ENCODE assay signal across 34 cellular contexts in the genomic region with DNA sequence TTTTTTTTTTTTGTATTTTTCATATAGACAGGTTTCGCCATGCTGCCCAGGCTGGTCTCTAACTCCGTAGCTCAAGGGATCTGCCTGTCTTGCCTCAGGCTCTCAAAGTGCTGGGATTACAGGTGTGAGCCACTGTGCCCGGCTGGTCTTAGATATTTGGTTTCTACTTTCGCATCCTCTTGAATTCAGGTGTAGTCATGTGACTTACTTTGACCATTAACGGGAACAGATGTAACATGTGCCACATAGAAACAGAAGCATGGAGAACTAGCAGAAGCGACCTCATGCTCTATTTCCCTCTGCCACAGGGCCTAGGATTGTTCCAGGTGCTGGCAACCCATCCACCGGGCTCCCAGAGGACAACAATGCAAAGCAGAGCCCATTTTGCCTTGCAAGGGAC.
"Had no signal": no experiment of that assay in that cellular context is flagged by ENCODE, and none has a peak within 500 bp of the region (broad histone marks: within the 10 kb centered on the region; RNA-seq: fewer than 3 reads in every experiment).

No MANE protein-coding gene starts in this region.

- H3K27ac ChIP-seq: KMS-11 had no signal

- H3K4me3 ChIP-seq: MG63 had no signal

- H3K36me3 ChIP-seq: MG63 had no signal

- H3K9me3 ChIP-seq: MG63 had no signal

- DNase-seq: Karpas-422, Kasumi-1, MG63, MV-4-11, NCI-H1048, NCI-H1092, NCI-H1092 treated with DMSO at 0.1 percent for 48 hours, NCI-H1105, NCI-H1105 treated with DMSO at 0.1 percent for 48 hours, NCI-H1417, NCI-H1417 treated with DMSO at 0.1 percent for 48 hours, NCI-H1436, NCI-H1436 treated with DMSO at 0.1 percent for 48 hours, NCI-H146, NCI-H1694, NCI-H1694 treated with DMSO at 0.1 percent for 48 hours, NCI-H187, NCI-H187 treated with DMSO at 0.1 percent for 48 hours, NCI-H1930, NCI-H2029, NCI-H2029 treated with DMSO at 0.1 percent for 48 hours, NCI-H2081, NCI-H2081 treated with DMSO at 0.1 percent for 48 hours, NCI-H2107, NCI-H2171, NCI-H2171 treated with DMSO at 0.1 percent for 48 hours, NCI-H2227 treated with DMSO at 0.1 percent for 48 hours, NCI-H226, NCI-H345, NCI-H446, NCI-H446 treated with DMSO at 0.1 percent for 48 hours, NCI-H510A, NCI-H510A treated with DMSO at 0.1 percent for 48 hours had no signal

- H3K27me3 ChIP-seq: MG63 had no signal

- H3K4me2 ChIP-seq: KMS-11 had no signal

- H3K9ac ChIP-seq: KMS-11 had no signal
